9 cellular contexts compared by ENCODE assay signal in genomic region chr22:35050038-35050437, GRCh38. TPM values are rescaled to one million over a fixed set of nuclear protein-coding genes. Genes with fewer than 3 reads are reported as not detected.
"Had no signal": no experiment of that assay in that cellular context is flagged by ENCODE, and none has a peak within 500 bp of the region (broad histone marks: within the 10 kb centered on the region; RNA-seq: fewer than 3 reads in every experiment).

No MANE protein-coding gene starts in this region.

RNA-seq across cellular contexts. Expression of gene ISX, which starts 15.9 kb away (rescaled TPM):
- total RNA-seq: LHCN-M2, MCF 10A, NCI-H460, OCI-LY7, PC-9, Right ventricle myocardium inferior, RPMI7951, SJCRH30, SK-MEL-5 had no signal
